Comparison of ENCODE assay signal across 20 cellular contexts in genomic region chr12:28063355-28063885, GRCh38.
"Had no signal": no experiment of that assay in that cellular context is flagged by ENCODE, and none has a peak within 500 bp of the region (broad histone marks: within the 10 kb centered on the region; RNA-seq: fewer than 3 reads in every experiment).

No MANE protein-coding gene starts in this region.

- H3K9me3 ChIP-seq: esophagus squamous epithelium, mucosa of descending colon, pancreas, thoracic aorta, transverse colon had no signal

- H3K27me3 Mint-ChIP-seq: central memory CD8-positive, alpha-beta T cell; progenitor cell of endocrine pancreas; stimulated activated memory B cell treated with anti-CD40 and anti-IgM and Interleukin-4, amounts not matched to agents 10 μg/mL and 1 μg/mL and 100 μg/mL, for 72 hours; stimulated activated naive CD8-positive, alpha-beta T cell treated with anti-CD3 and anti-CD28 coated beads, Interleukin-15, amount 100 ng/mL, for 72 hours had no signal

- H3K27ac Mint-ChIP-seq: immature natural killer cell; naive thymus-derived CD8-positive, alpha-beta T cell; neural progenitor cell; progenitor cell of endocrine pancreas; stimulated activated memory B cell treated with anti-CD40 and anti-IgM and Interleukin-4, amounts not matched to agents 10 μg/mL and 1 μg/mL and 100 μg/mL, for 72 hours; stimulated activated naive CD8-positive, alpha-beta T cell treated with anti-CD3 and anti-CD28 coated beads, Interleukin-15, amount 100 ng/mL, for 72 hours had no signal

- H3K27me3 ChIP-seq: esophagus squamous epithelium, foreskin keratinocyte, neural progenitor cell, pancreas, transverse colon had no signal

- H3K9me3 Mint-ChIP-seq: central memory CD8-positive, alpha-beta T cell; neural progenitor cell; stimulated activated memory B cell treated with anti-CD40 and anti-IgM and Interleukin-4, amounts not matched to agents 10 μg/mL and 1 μg/mL and 100 μg/mL, for 72 hours; stimulated activated naive CD8-positive, alpha-beta T cell treated with anti-CD3 and anti-CD28 coated beads, Interleukin-15, amount 100 ng/mL, for 72 hours had no signal

- ATAC-seq: foreskin keratinocyte; left colon; mucosa of descending colon; naive thymus-derived CD8-positive, alpha-beta T cell; pancreas; right cardiac atrium; stimulated activated memory B cell treated with anti-CD40 and anti-IgM and Interleukin-4, amounts not matched to agents 10 μg/mL and 1 μg/mL and 100 μg/mL, for 72 hours; stimulated activated naive CD8-positive, alpha-beta T cell treated with anti-CD3 and anti-CD28 coated beads, Interleukin-15, amount 100 ng/mL, for 72 hours had no signal

- DNase-seq: cortex of kidney; effector memory CD4-positive, alpha-beta T cell; esophagus squamous epithelium; foreskin keratinocyte; immature natural killer cell; left colon; mucosa of descending colon; naive thymus-derived CD8-positive, alpha-beta T cell; occipital lobe; pancreas; right cardiac atrium; stimulated activated CD4-positive, alpha-beta T cell treated with anti-CD3 and anti-CD28 coated beads, Interleukin-4, amount 100 ng/mL, for 24 hours; stimulated activated naive CD8-positive, alpha-beta T cell treated with anti-CD3 and anti-CD28 coated beads, Interleukin-15, amount 100 ng/mL, for 72 hours; transverse colon had no signal

- H3K36me3 ChIP-seq: esophagus squamous epithelium, neural progenitor cell, pancreas, thoracic aorta, transverse colon had no signal

- H3K4me1 ChIP-seq: neural progenitor cell, pancreas, transverse colon had no signal

- H3K4me3 ChIP-seq: esophagus squamous epithelium, mucosa of descending colon, neural progenitor cell, pancreas, smooth muscle cell, thoracic aorta, transverse colon had no signal

- H3K36me3 Mint-ChIP-seq: naive thymus-derived CD8-positive, alpha-beta T cell; neural progenitor cell; stimulated activated memory B cell treated with anti-CD40 and anti-IgM and Interleukin-4, amounts not matched to agents 10 μg/mL and 1 μg/mL and 100 μg/mL, for 72 hours had no signal

- H3K4me1 Mint-ChIP-seq: central memory CD8-positive, alpha-beta T cell; immature natural killer cell; naive thymus-derived CD8-positive, alpha-beta T cell; neural progenitor cell had no signal

- H3K4me3 Mint-ChIP-seq: central memory CD8-positive, alpha-beta T cell; immature natural killer cell; naive thymus-derived CD8-positive, alpha-beta T cell; neural progenitor cell; stimulated activated memory B cell treated with anti-CD40 and anti-IgM and Interleukin-4, amounts not matched to agents 10 μg/mL and 1 μg/mL and 100 μg/mL, for 72 hours; stimulated activated naive CD8-positive, alpha-beta T cell treated with anti-CD3 and anti-CD28 coated beads, Interleukin-15, amount 100 ng/mL, for 72 hours had no signal
